Comparison of ENCODE assay signal across 19 cellular contexts in the genomic region with DNA sequence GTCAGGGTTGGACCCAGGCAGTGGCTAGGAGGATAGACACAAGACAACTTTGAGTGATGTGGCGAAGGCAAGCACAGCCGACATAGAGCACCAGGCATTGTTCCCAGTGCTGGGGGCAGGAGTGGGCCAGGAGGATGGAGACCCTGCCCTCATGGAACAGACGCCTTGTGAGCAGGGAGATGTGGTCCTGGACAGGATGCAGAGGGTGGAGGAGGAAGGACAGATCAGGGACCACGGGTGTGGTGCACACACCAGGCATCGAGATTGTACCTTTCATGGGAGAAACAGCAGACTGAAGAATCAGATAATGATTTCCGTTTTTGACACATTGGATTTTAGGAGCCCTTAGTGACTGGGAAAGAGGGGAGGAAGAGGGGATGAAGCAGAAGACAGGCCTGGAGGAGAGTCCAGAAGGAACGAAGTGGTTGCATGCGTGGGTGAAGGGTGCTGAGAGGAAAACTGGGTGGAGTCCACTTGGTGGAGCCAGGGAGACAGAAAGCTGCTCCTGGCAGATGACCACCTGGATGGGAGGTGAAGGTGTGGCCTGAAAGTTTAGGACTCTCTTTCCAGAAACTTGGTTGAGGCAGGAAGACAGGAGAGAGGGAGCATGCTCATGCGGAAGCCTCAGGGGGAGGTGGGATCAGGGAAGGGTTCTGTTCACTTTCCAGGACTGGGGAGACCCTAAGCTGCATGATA. TPM values are rescaled to one million over a fixed set of nuclear protein-coding genes. Genes with fewer than 3 reads are reported as not detected.
DNase-seq lines count a peak whose midpoint lies in the region; ATAC-seq lines count a peak whose summit lies in the region.
"Had no signal": no experiment of that assay in that cellular context is flagged by ENCODE, and none has a peak within 500 bp of the region (broad histone marks: within the 10 kb centered on the region; RNA-seq: fewer than 3 reads in every experiment).

No MANE protein-coding gene starts in this region.

- DNase-seq in T-helper 1 cell (no peak), OCI-M2 (lab: John Stamatoyannopoulos, UW; ENCODE audit: unreplicated experiment) (no peak)
- no peak for DNase-seq in stimulated activated naive CD8-positive, alpha-beta T cell treated with anti-CD3 and anti-CD28 coated beads, Interleukin-15, Interleukin-2, amounts not matched to agents 100 U/mL and 50 U/mL, for 24 hours
- DNase-seq in CD4-positive, alpha-beta memory T cell: no peak
- DNase-seq in CD8-positive, alpha-beta memory T cell: no peak
- DNase-seq: DMS153, EL, IMR-90, NCI-H1417, NCI-H1930, NCI-H2171, NCI-H748 treated with DMSO at 0.1 percent for 48 hours, PC-9 had no signal

- intact Hi-C loops in dendritic cell treated with granulocyte-macrophage colony-stimulating factor and Interleukin-4, amounts not matched to agents 40 ng/mL and 50 ng/mL, for 4 days (cut with micrococcal nuclease): no loop called here
- intact Hi-C loops in CD4-positive, alpha-beta memory T cell (cut with micrococcal nuclease): no loop called here

- peaks cover 38% of the 10 kb centered on the region for H3K36me3 Mint-ChIP-seq in T-helper 1 cell treated with Interleukin-12 subunit alpha and Interleukin-12 subunit beta and Interleukin-4 antibody, amounts not matched to agents 30 μg/mL and 1 μg/mL, for 36 hours (ENCODE audit: low read depth)
- H3K36me3 Mint-ChIP-seq in stimulated activated naive CD8-positive, alpha-beta T cell treated with anti-CD3 and anti-CD28 coated beads, Interleukin-15, Interleukin-2, amounts not matched to agents 100 ng/mL and 50 ng/mL, for 24 hours (ENCODE audit: low read depth): peaks cover 37% of the 10 kb centered on the region
- peaks cover 88% of the 10 kb centered on the region for H3K36me3 Mint-ChIP-seq in dendritic cell treated with granulocyte-macrophage colony-stimulating factor and Interleukin-4, amounts not matched to agents 40 ng/mL and 50 ng/mL, for 4 days (ENCODE audit: low read depth)
- H3K36me3 Mint-ChIP-seq in CD4-positive, alpha-beta memory T cell: peaks cover 25 to 66% of the 10 kb centered on the region in 2 donors
- peaks cover 6 to 84% (median 13%) of the 10 kb centered on the region in 3 donors for H3K36me3 Mint-ChIP-seq in CD8-positive, alpha-beta memory T cell

- POLR2A ChIA-PET in CD4-positive, alpha-beta memory T cell (lab: Charles Lee; ENCODE audit: partially characterized antibody): no interaction called here
- POLR2A ChIA-PET in CD8-positive, alpha-beta memory T cell (lab: Charles Lee): no interaction called here

- H3K27ac Mint-ChIP-seq in T-helper 1 cell treated with Interleukin-12 subunit alpha and Interleukin-12 subunit beta and Interleukin-4 antibody, amounts not matched to agents 30 μg/mL and 1 μg/mL, for 36 hours: peak overlapping the region; percentile 55
- peak overlapping the region; percentile 31 for H3K27ac Mint-ChIP-seq in stimulated activated naive CD8-positive, alpha-beta T cell treated with anti-CD3 and anti-CD28 coated beads, Interleukin-15, Interleukin-2, amounts not matched to agents 100 ng/mL and 50 ng/mL, for 24 hours
- H3K27ac Mint-ChIP-seq in dendritic cell treated with granulocyte-macrophage colony-stimulating factor and Interleukin-4, amounts not matched to agents 40 ng/mL and 50 ng/mL, for 4 days: peak overlapping the region; percentile 35
- H3K27ac Mint-ChIP-seq in CD4-positive, alpha-beta memory T cell: peak overlapping the region in 3 of 7 donors; percentile 17 to 68 (median 32)
- H3K27ac Mint-ChIP-seq in CD8-positive, alpha-beta memory T cell: peak overlapping the region in 3 of 8 donors; percentile 36 to 78 (median 47)

- H3K4me1 Mint-ChIP-seq in T-helper 1 cell treated with Interleukin-12 subunit alpha and Interleukin-12 subunit beta and Interleukin-4 antibody, amounts not matched to agents 30 μg/mL and 1 μg/mL, for 36 hours (ENCODE audit: low read depth): peaks cover 14% of the 10 kb centered on the region
- peaks cover 10% of the 10 kb centered on the region for H3K4me1 Mint-ChIP-seq in stimulated activated naive CD8-positive, alpha-beta T cell treated with anti-CD3 and anti-CD28 coated beads, Interleukin-15, Interleukin-2, amounts not matched to agents 100 ng/mL and 50 ng/mL, for 24 hours (ENCODE audit: low read depth)
- peaks cover 7% of the 10 kb centered on the region for H3K4me1 Mint-ChIP-seq in dendritic cell treated with granulocyte-macrophage colony-stimulating factor and Interleukin-4, amounts not matched to agents 40 ng/mL and 50 ng/mL, for 4 days (ENCODE audit: low read depth)
- peaks cover 0 to 17% (median 4%) of the 10 kb centered on the region in 4 donors for H3K4me1 Mint-ChIP-seq in CD4-positive, alpha-beta memory T cell
- H3K4me1 Mint-ChIP-seq in CD8-positive, alpha-beta memory T cell: peaks cover 3 to 6% (median 4%) of the 10 kb centered on the region in 3 donors

- CTCF ChIA-PET in CD4-positive, alpha-beta memory T cell (lab: Charles Lee; ENCODE audit: partially characterized antibody): no interaction called here
- CTCF ChIA-PET in CD8-positive, alpha-beta memory T cell (lab: Charles Lee): no interaction called here

- no peak overlapping the region for H3K27ac ChIP-seq in CD4-positive, alpha-beta memory T cell (ENCODE audit: low read depth, low read length)
- no peak overlapping the region for H3K27ac ChIP-seq in CD8-positive, alpha-beta memory T cell (ENCODE audit: low read depth, low read length)
- H3K27ac ChIP-seq: 22Rv1, PC-9 had no signal

- no peak for ATAC-seq in stimulated activated naive CD8-positive, alpha-beta T cell treated with anti-CD3 and anti-CD28 coated beads, Interleukin-15, Interleukin-2, amounts not matched to agents 100 U/mL and 50 U/mL, for 24 hours

- no peaks in the 10 kb centered on the region for H3K9me3 ChIP-seq in CD4-positive, alpha-beta memory T cell (ENCODE audit: control insufficient read depth in 1 of 2, low read length in 2 of 2)
- H3K9me3 ChIP-seq in CD8-positive, alpha-beta memory T cell (ENCODE audit: low read length): no peaks in the 10 kb centered on the region
- H3K9me3 ChIP-seq: HAP-1 had no signal

- no peak overlapping the region for H3K4me3 ChIP-seq in CD4-positive, alpha-beta memory T cell (ENCODE audit: low read length in 2 of 2)
- no peak overlapping the region for H3K4me3 ChIP-seq in CD8-positive, alpha-beta memory T cell (ENCODE audit: low read length)
- H3K4me3 ChIP-seq: HAP-1, PC-9 had no signal

- no peak overlapping the region for H3K4me3 Mint-ChIP-seq in T-helper 1 cell treated with Interleukin-12 subunit alpha and Interleukin-12 subunit beta and Interleukin-4 antibody, amounts not matched to agents 30 μg/mL and 1 μg/mL, for 36 hours
- H3K4me3 Mint-ChIP-seq in stimulated activated naive CD8-positive, alpha-beta T cell treated with anti-CD3 and anti-CD28 coated beads, Interleukin-15, Interleukin-2, amounts not matched to agents 100 ng/mL and 50 ng/mL, for 24 hours: no peak overlapping the region
- no peak overlapping the region for H3K4me3 Mint-ChIP-seq in dendritic cell treated with granulocyte-macrophage colony-stimulating factor and Interleukin-4, amounts not matched to agents 40 ng/mL and 50 ng/mL, for 4 days
- H3K4me3 Mint-ChIP-seq in CD4-positive, alpha-beta memory T cell: no peak overlapping the region
- peak overlapping the region in 1 of 7 donors; percentile 73 for H3K4me3 Mint-ChIP-seq in CD8-positive, alpha-beta memory T cell

- H3K4me1 ChIP-seq in CD4-positive, alpha-beta memory T cell (ENCODE audit: insufficient read depth, low read length): no peaks in the 10 kb centered on the region
- H3K4me1 ChIP-seq in CD8-positive, alpha-beta memory T cell (ENCODE audit: insufficient read depth, low read length): no peaks in the 10 kb centered on the region
- H3K4me1 ChIP-seq: HAP-1 had no signal

- no peaks in the 10 kb centered on the region for H3K27me3 ChIP-seq in CD4-positive, alpha-beta memory T cell (ENCODE audit: insufficient read depth, low read length)
- no peaks in the 10 kb centered on the region for H3K27me3 ChIP-seq in CD8-positive, alpha-beta memory T cell (ENCODE audit: insufficient read depth, low read length, poor library complexity, severe bottlenecking)

- H3K9me3 Mint-ChIP-seq in T-helper 1 cell treated with Interleukin-12 subunit alpha and Interleukin-12 subunit beta and Interleukin-4 antibody, amounts not matched to agents 30 μg/mL and 1 μg/mL, for 36 hours: no peaks in the 10 kb centered on the region
- no peaks in the 10 kb centered on the region for H3K9me3 Mint-ChIP-seq in stimulated activated naive CD8-positive, alpha-beta T cell treated with anti-CD3 and anti-CD28 coated beads, Interleukin-15, Interleukin-2, amounts not matched to agents 100 ng/mL and 50 ng/mL, for 24 hours
- no peaks in the 10 kb centered on the region for H3K9me3 Mint-ChIP-seq in dendritic cell treated with granulocyte-macrophage colony-stimulating factor and Interleukin-4, amounts not matched to agents 40 ng/mL and 50 ng/mL, for 4 days
- H3K9me3 Mint-ChIP-seq in CD4-positive, alpha-beta memory T cell: peaks cover 0 to 2% (median 0%) of the 10 kb centered on the region in 8 donors
- peaks cover 0 to 1% (median 0%) of the 10 kb centered on the region in 5 donors for H3K9me3 Mint-ChIP-seq in CD8-positive, alpha-beta memory T cell

- H3K36me3 ChIP-seq in CD4-positive, alpha-beta memory T cell (ENCODE audit: insufficient read depth, low read length): peaks cover 41% of the 10 kb centered on the region
- no peaks in the 10 kb centered on the region for H3K36me3 ChIP-seq in CD8-positive, alpha-beta memory T cell (ENCODE audit: insufficient read depth, low read length)
- H3K36me3 ChIP-seq: HAP-1 had no signal

- no peaks in the 10 kb centered on the region for H3K27me3 Mint-ChIP-seq in T-helper 1 cell treated with Interleukin-12 subunit alpha and Interleukin-12 subunit beta and Interleukin-4 antibody, amounts not matched to agents 30 μg/mL and 1 μg/mL, for 36 hours (ENCODE audit: low read depth)
- H3K27me3 Mint-ChIP-seq in stimulated activated naive CD8-positive, alpha-beta T cell treated with anti-CD3 and anti-CD28 coated beads, Interleukin-15, Interleukin-2, amounts not matched to agents 100 ng/mL and 50 ng/mL, for 24 hours: no peaks in the 10 kb centered on the region
- H3K27me3 Mint-ChIP-seq in dendritic cell treated with granulocyte-macrophage colony-stimulating factor and Interleukin-4, amounts not matched to agents 40 ng/mL and 50 ng/mL, for 4 days: no peaks in the 10 kb centered on the region
- H3K27me3 Mint-ChIP-seq in CD4-positive, alpha-beta memory T cell: no peaks in the 10 kb centered on the region
- H3K27me3 Mint-ChIP-seq in CD8-positive, alpha-beta memory T cell: no peaks in the 10 kb centered on the region

RNA-seq across cellular contexts. Expression of gene MAP3K15, which starts 27.9 kb away (rescaled TPM):
- total RNA-seq in CD4-positive, alpha-beta memory T cell: not detected
- polyA plus RNA-seq in CD4-positive, alpha-beta memory T cell: not detected
- under 1 TPM; 0.13 to 0.28 TPM for total RNA-seq in CD8-positive, alpha-beta memory T cell
- not detected for polyA plus RNA-seq in CD8-positive, alpha-beta memory T cell
- total RNA-seq: LHCN-M2, PC-9 had no signal
